34 cellular contexts compared by ENCODE assay signal in genomic region chr1:220127076-220127475, GRCh38.
"Had no signal": no experiment of that assay in that cellular context is flagged by ENCODE, and none has a peak within 500 bp of the region (broad histone marks: within the 10 kb centered on the region; RNA-seq: fewer than 3 reads in every experiment).

No MANE protein-coding gene starts in this region.

- H3K27me3 ChIP-seq: adrenal gland had no signal

- DNase-seq: activated B cell treated with CpG ODN at 0.5 μM for 24 hours; activated CD4-positive, alpha-beta memory T cell treated with anti-CD3 and anti-CD28 coated beads for 36 hours; activated CD4-positive, alpha-beta T cell treated with anti-CD3 and anti-CD28 coated beads for 48 hours; activated CD4-positive, CD25-positive, alpha-beta regulatory T cell treated with anti-CD3 and anti-CD28 coated beads, Interleukin-2, amount 50 U/mL, for 72 hours; activated CD8-positive, alpha-beta memory T cell treated with anti-CD3 and anti-CD28 coated beads, Interleukin-2, amount 50 U/mL, for 4 hours; activated effector memory CD4-positive, alpha-beta T cell treated with anti-CD3 and anti-CD28 coated beads, Interleukin-2, amount 50 U/mL, for 16 hours; activated naive CD4-positive, alpha-beta T cell; activated T-cell treated with anti-CD3 and anti-CD28 coated beads for 4 hours; activated T-cell treated with anti-CD3 and anti-CD28 coated beads, Interleukin-2, amount 50 U/mL, for 4 hours; adrenal gland; caudate nucleus; MM.1S; MV-4-11; NCI-H1092; NCI-H1436 treated with DMSO at 0.1 percent for 48 hours; NCI-H187; NCI-H2029 treated with DMSO at 0.1 percent for 48 hours; NCI-H2107; NCI-H2171; NCI-H510A; NCI-H526; NCI-H748 treated with DMSO at 0.1 percent for 48 hours; PC-9; SW 1271; T-helper 1 cell; T-helper 2 cell; T-helper 9 cell had no signal

- H3K9me3 Mint-ChIP-seq: activated naive CD4-positive, alpha-beta T cell treated with anti-CD3 and anti-CD28 coated beads, Interleukin-2, amount 50 U/mL, for 72 hours; activated T-helper 17 cell treated with anti-CD3 and anti-CD28 coated beads, Interleukin-2, amount 50 U/mL, for 72 hours had no signal

- H3K27ac Mint-ChIP-seq: activated B cell treated with CpG ODN at 0.5 μM for 24 hours; activated CD4-positive, alpha-beta memory T cell treated with anti-CD3 and anti-CD28 coated beads for 36 hours; activated naive CD4-positive, alpha-beta T cell treated with anti-CD3 and anti-CD28 coated beads, Interleukin-2, amount 50 U/mL, for 72 hours; activated T-helper 17 cell treated with anti-CD3 and anti-CD28 coated beads, Interleukin-2, amount 50 U/mL, for 72 hours; brain had no signal

- ATAC-seq: activated naive CD4-positive, alpha-beta T cell treated with anti-CD3 and anti-CD28 coated beads, Interleukin-2, amount 50 U/mL, for 72 hours; activated T-cell treated with anti-CD3 and anti-CD28 coated beads, Interleukin-2, amount 50 U/mL, for 4 hours; activated T-helper 17 cell treated with anti-CD3 and anti-CD28 coated beads, Interleukin-2, amount 50 U/mL, for 72 hours; Right ventricle myocardium inferior had no signal

- H3K4me1 ChIP-seq: adrenal gland had no signal

- H3K27ac ChIP-seq: adrenal gland, KMS-11, PC-9, RWPE1, VCaP had no signal

- H3K9ac ChIP-seq: KMS-11 had no signal

- H3K4me3 Mint-ChIP-seq: activated B cell treated with CpG ODN at 0.5 μM for 24 hours; activated CD4-positive, alpha-beta memory T cell treated with anti-CD3 and anti-CD28 coated beads for 36 hours; activated T-cell treated with anti-CD3 and anti-CD28 coated beads, Interleukin-2, amount 50 U/mL, for 4 hours; activated T-helper 17 cell treated with anti-CD3 and anti-CD28 coated beads, Interleukin-2, amount 50 U/mL, for 72 hours; brain had no signal

- H3K4me1 Mint-ChIP-seq: activated B cell treated with CpG ODN at 0.5 μM for 24 hours, brain had no signal

- H3K4me3 ChIP-seq: adrenal gland, PC-9 had no signal

- H3K9me3 ChIP-seq: adrenal gland had no signal

- H3K27me3 Mint-ChIP-seq: activated B cell treated with CpG ODN at 0.5 μM for 24 hours; activated CD4-positive, alpha-beta memory T cell treated with anti-CD3 and anti-CD28 coated beads for 36 hours; activated T-helper 17 cell treated with anti-CD3 and anti-CD28 coated beads, Interleukin-2, amount 50 U/mL, for 72 hours; brain had no signal
